In the genomic region with DNA sequence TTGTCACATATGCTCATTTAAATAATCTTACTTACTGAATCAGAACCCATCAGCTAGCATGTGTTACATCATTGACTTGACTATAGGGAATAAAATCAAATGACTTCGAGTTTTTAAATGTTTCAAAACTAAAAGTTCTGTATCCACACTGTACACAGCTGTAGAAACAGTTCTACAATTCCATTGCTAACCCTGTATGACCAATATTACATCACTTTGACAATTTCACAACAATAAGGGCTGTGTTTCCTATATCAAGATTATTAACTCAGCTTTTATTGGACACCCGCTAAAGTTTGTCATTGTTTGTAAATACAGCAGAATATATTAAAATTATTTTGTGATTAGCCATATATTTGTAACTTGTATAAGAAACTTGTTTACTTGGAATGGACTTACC, we compare ENCODE assay signal across 23 cellular contexts.
"Had no signal": no experiment of that assay in that cellular context is flagged by ENCODE, and none has a peak within 500 bp of the region (broad histone marks: within the 10 kb centered on the region; RNA-seq: fewer than 3 reads in every experiment).

No MANE protein-coding gene starts in this region.

- H3K9me3 ChIP-seq: pancreas, psoas muscle, right atrium auricular region, stomach, suprapubic skin, tibial nerve had no signal

- H3K4me1 ChIP-seq: left ventricle myocardium inferior, pancreas, psoas muscle, right atrium auricular region, stomach, suprapubic skin, tibial nerve had no signal

- H3K4me2 ChIP-seq: hepatocyte had no signal

- H3K27me3 ChIP-seq: cardiac muscle cell, hepatocyte, pancreas, right atrium auricular region, stomach, suprapubic skin, tibial nerve had no signal

- H3K27ac Mint-ChIP-seq: activated naive CD8-positive, alpha-beta T cell; activated T-cell treated with anti-CD3 and anti-CD28 coated beads, Interleukin-2, amount 50 U/mL, for 24 hours; activated T-helper 17 cell treated with anti-CD3 and anti-CD28 coated beads, Interleukin-2, amount 50 U/mL, for 72 hours; immature natural killer cell; nephron progenitor cell; stimulated activated memory B cell treated with anti-CD40 and anti-IgM and Interleukin-4, amounts not matched to agents 10 μg/mL and 1 μg/mL and 100 μg/mL, for 72 hours had no signal

- H3K4me1 Mint-ChIP-seq: activated T-helper 17 cell treated with anti-CD3 and anti-CD28 coated beads, Interleukin-2, amount 50 U/mL, for 72 hours; immature natural killer cell; nephron progenitor cell; stimulated activated memory B cell treated with anti-CD40 and anti-IgM and Interleukin-4, amounts not matched to agents 10 μg/mL and 1 μg/mL and 100 μg/mL, for 72 hours had no signal

- H3K27ac ChIP-seq: cardiac muscle cell, hepatocyte, left ventricle myocardium inferior, pancreas, psoas muscle, right atrium auricular region, stomach, suprapubic skin had no signal

- DNase-seq: activated CD8-positive, alpha-beta memory T cell treated with anti-CD3 and anti-CD28 coated beads for 24 hours; activated CD8-positive, alpha-beta memory T cell treated with anti-CD3 and anti-CD28 coated beads, Interleukin-2, amount 50 U/mL, for 4 hours; activated naive CD4-positive, alpha-beta T cell; activated T-cell treated with anti-CD3 and anti-CD28 coated beads, Interleukin-2, amount 50 U/mL, for 24 hours; amygdala; glutamatergic neuron; immature natural killer cell; left ventricle myocardium inferior; nephron progenitor cell; pancreas; psoas muscle; stimulated activated CD4-positive, alpha-beta T cell treated with anti-CD3 and anti-CD28 coated beads, Interleukin-1b, Interleukin-23, amount 100 ng/mL, for 48 hours; stomach; T-helper 9 cell had no signal

- H3K4me3 Mint-ChIP-seq: activated naive CD8-positive, alpha-beta T cell; activated T-cell treated with anti-CD3 and anti-CD28 coated beads, Interleukin-2, amount 50 U/mL, for 24 hours; activated T-helper 17 cell treated with anti-CD3 and anti-CD28 coated beads, Interleukin-2, amount 50 U/mL, for 72 hours; immature natural killer cell; nephron progenitor cell; stimulated activated memory B cell treated with anti-CD40 and anti-IgM and Interleukin-4, amounts not matched to agents 10 μg/mL and 1 μg/mL and 100 μg/mL, for 72 hours had no signal

- H3K4me3 ChIP-seq: cardiac muscle cell, hepatocyte, left ventricle myocardium inferior, pancreas, psoas muscle, right atrium auricular region, stomach, suprapubic skin, tibial nerve had no signal

- H3K27me3 Mint-ChIP-seq: activated naive CD8-positive, alpha-beta T cell; activated T-cell treated with anti-CD3 and anti-CD28 coated beads, Interleukin-2, amount 50 U/mL, for 24 hours; activated T-helper 17 cell treated with anti-CD3 and anti-CD28 coated beads, Interleukin-2, amount 50 U/mL, for 72 hours; stimulated activated memory B cell treated with anti-CD40 and anti-IgM and Interleukin-4, amounts not matched to agents 10 μg/mL and 1 μg/mL and 100 μg/mL, for 72 hours had no signal

- H3K36me3 Mint-ChIP-seq: activated naive CD8-positive, alpha-beta T cell; immature natural killer cell; stimulated activated memory B cell treated with anti-CD40 and anti-IgM and Interleukin-4, amounts not matched to agents 10 μg/mL and 1 μg/mL and 100 μg/mL, for 72 hours had no signal

- H3K79me2 ChIP-seq: hepatocyte had no signal

- FAIRE-seq: frontal cortex, pancreas had no signal

- H3K36me3 ChIP-seq: cardiac muscle cell, left ventricle myocardium inferior, pancreas, right atrium auricular region, stomach, suprapubic skin, tibial nerve had no signal

- H2AFZ ChIP-seq: hepatocyte had no signal

- ATAC-seq: activated T-helper 17 cell treated with anti-CD3 and anti-CD28 coated beads, Interleukin-2, amount 50 U/mL, for 72 hours; pancreas; psoas muscle; stimulated activated memory B cell treated with anti-CD40 and anti-IgM and Interleukin-4, amounts not matched to agents 10 μg/mL and 1 μg/mL and 100 μg/mL, for 72 hours had no signal
